In the genomic region with DNA sequence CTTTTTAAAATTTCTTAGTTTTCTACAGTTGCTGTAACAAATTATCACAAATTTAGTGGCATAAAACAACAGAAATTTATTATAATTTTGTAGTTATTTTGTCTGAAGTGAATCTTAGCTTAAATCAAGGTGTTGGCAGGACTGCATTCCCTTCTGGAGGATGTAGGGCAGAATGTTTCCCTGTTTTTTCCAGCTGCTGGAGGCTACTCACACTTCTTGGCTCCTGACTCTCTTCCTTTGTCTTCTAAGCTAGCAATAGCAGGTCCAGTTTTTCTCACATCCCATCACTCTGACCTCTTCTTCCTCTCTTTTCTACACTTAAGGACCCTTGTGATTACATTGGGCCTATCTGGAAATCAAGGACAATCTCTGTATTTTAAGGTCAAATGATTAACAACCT, we compare ENCODE assay signal across 18 cellular contexts.
"Had no signal": no experiment of that assay in that cellular context is flagged by ENCODE, and none has a peak within 500 bp of the region (broad histone marks: within the 10 kb centered on the region; RNA-seq: fewer than 3 reads in every experiment).

No MANE protein-coding gene starts in this region.

- DNase-seq: activated CD4-positive, alpha-beta T cell treated with anti-CD3 and anti-CD28 coated beads, Interleukin-2, amount 10 ng/mL, durations not matched to agents 7 days and 5 days; activated CD8-positive, alpha-beta memory T cell treated with anti-CD3 and anti-CD28 coated beads for 24 hours; activated effector memory CD4-positive, alpha-beta T cell treated with anti-CD3 and anti-CD28 coated beads, Interleukin-2, amount 50 U/mL, for 16 hours; dorsolateral prefrontal cortex; heart right ventricle; kidney; left ventricle myocardium superior; naive B cell; right cardiac atrium; T-cell; WERI-Rb-1 had no signal

- H3K9me3 Mint-ChIP-seq: activated CD4-positive, alpha-beta T cell treated with anti-CD3 and anti-CD28 coated beads, Interleukin-2, amount 10 ng/mL, durations not matched to agents 7 days and 5 days; activated naive CD4-positive, alpha-beta T cell treated with anti-CD3 and anti-CD28 coated beads, Interleukin-2, amount 50 U/mL, for 72 hours; naive B cell; stimulated activated memory B cell treated with anti-CD40 and anti-IgM and Interleukin-4, amounts not matched to agents 10 μg/mL and 1 μg/mL and 100 μg/mL, for 72 hours; T-cell had no signal

- H3K4me3 Mint-ChIP-seq: activated CD4-positive, alpha-beta T cell treated with anti-CD3 and anti-CD28 coated beads, Interleukin-2, amount 10 ng/mL, durations not matched to agents 7 days and 5 days; naive B cell; stimulated activated memory B cell treated with anti-CD40 and anti-IgM and Interleukin-4, amounts not matched to agents 10 μg/mL and 1 μg/mL and 100 μg/mL, for 72 hours; T-cell had no signal

- H3K27ac ChIP-seq: breast epithelium, SK-N-MC, tibial nerve, WERI-Rb-1 had no signal

- H3K4me1 ChIP-seq: breast epithelium, tibial nerve had no signal

- H3K27me3 ChIP-seq: breast epithelium, dorsolateral prefrontal cortex, heart right ventricle, tibial nerve had no signal

- H3K4me3 ChIP-seq: breast epithelium, dorsolateral prefrontal cortex, heart right ventricle, SK-N-MC, tibial nerve had no signal

- H3K27me3 Mint-ChIP-seq: activated CD4-positive, alpha-beta T cell treated with anti-CD3 and anti-CD28 coated beads, Interleukin-2, amount 10 ng/mL, durations not matched to agents 7 days and 5 days; naive B cell; progenitor cell of endocrine pancreas; stimulated activated memory B cell treated with anti-CD40 and anti-IgM and Interleukin-4, amounts not matched to agents 10 μg/mL and 1 μg/mL and 100 μg/mL, for 72 hours; T-cell had no signal

- H3K9me3 ChIP-seq: breast epithelium, heart right ventricle, tibial nerve had no signal

- H3K27ac Mint-ChIP-seq: progenitor cell of endocrine pancreas; stimulated activated memory B cell treated with anti-CD40 and anti-IgM and Interleukin-4, amounts not matched to agents 10 μg/mL and 1 μg/mL and 100 μg/mL, for 72 hours had no signal

- H3K4me1 Mint-ChIP-seq: stimulated activated memory B cell treated with anti-CD40 and anti-IgM and Interleukin-4, amounts not matched to agents 10 μg/mL and 1 μg/mL and 100 μg/mL, for 72 hours had no signal

- FAIRE-seq: frontal cortex, kidney had no signal

- ATAC-seq: activated naive CD4-positive, alpha-beta T cell treated with anti-CD3 and anti-CD28 coated beads, Interleukin-2, amount 50 U/mL, for 72 hours; heart right ventricle; left ventricle myocardium superior; right cardiac atrium; stimulated activated memory B cell treated with anti-CD40 and anti-IgM and Interleukin-4, amounts not matched to agents 10 μg/mL and 1 μg/mL and 100 μg/mL, for 72 hours; T-cell had no signal
